In genomic region chr2:177633111-177633510, GRCh38 we compare ENCODE assay signal across 1 cellular context.
TF ChIP-seq lines count a peak whose summit lies in the region.

No MANE protein-coding gene starts in this region.

TF ChIP-seq in WTC11, 78 proteins besides CTCF, POLR2A, EP300 and RAD21 (continued from another document):
- TF ChIP-seq ATF6 (CRISPR knock-in tag; IDR thresholded peaks at IDR 0.05) (no peak), E2F1 (CRISPR knock-in tag; IDR thresholded peaks at IDR 0.05) (no peak), USF1 (CRISPR knock-in tag; IDR thresholded peaks at IDR 0.05) (no peak)
